In the genomic region with DNA sequence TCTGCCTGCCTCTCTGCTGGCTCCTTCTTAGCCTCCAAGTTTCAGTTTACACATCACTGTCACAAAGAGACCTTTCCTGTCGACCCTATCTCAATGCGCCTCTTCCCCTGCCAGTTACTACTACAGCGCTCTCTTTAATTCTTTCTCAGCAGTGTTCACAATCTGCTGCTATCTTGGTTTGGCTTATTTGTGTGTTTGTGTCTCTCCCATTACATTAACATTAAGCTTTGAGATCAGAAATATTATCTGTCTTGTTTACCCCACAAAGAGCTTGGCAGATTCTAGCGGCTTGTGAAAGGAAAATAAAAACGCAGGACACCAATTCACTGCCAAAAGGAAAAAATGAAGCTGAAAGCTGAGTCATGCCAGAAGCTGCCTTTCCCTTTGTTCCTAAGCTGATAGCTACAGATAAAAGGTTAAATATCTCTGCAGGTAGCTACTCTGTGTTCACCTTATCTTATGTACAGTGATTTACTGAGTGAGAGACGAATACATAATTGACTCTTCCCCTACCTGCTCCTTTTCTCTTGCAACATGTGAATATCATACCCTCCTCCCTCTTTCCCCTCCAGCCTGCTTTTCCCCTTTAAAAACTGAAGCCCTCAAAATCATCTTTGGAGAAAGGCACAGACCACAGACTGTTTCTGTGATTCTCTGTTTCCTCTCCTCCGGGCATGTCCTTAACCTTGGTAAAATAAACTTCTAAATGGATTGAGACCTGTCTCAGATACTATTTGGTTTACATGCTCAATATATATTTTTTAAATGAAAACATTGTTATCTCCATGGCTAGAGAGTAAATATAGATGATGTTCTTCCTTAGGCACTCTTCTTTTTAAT, we compare ENCODE assay signal across 13 cellular contexts. TPM values are rescaled to one million over a fixed set of nuclear protein-coding genes. Genes with fewer than 3 reads are reported as not detected.
DNase-seq lines count a peak whose midpoint lies in the region; ATAC-seq and TF ChIP-seq lines count a peak whose summit lies in the region.
"Had no signal": no experiment of that assay in that cellular context is flagged by ENCODE, and none has a peak within 500 bp of the region (broad histone marks: within the 10 kb centered on the region; RNA-seq: fewer than 3 reads in every experiment).

No MANE protein-coding gene starts in this region.

- H3K36me3 ChIP-seq in SK-N-SH (replicated peaks in 1 of 2; ENCODE audit: control insufficient read depth in 1 of 2, insufficient read depth in 2 of 2, low read length in 1 of 2) (no peaks in the 10 kb centered on the region), testis (ENCODE audit: low read depth, missing control alignments) (no peaks in the 10 kb centered on the region)

- POLR2A ChIA-PET in SK-N-SH (lab: Yijun Ruan, JAX) = no interaction called here

- H3K9ac ChIP-seq in SK-N-SH = no peak overlapping the region; the same call in 1 of the 2 replicates

- H3K4me3 ChIP-seq in SK-N-SH (ENCODE audit: low read depth in 2 of 2, low read length in 1 of 2) = no peak overlapping the region
- H3K4me3 ChIP-seq in testis = no peak overlapping the region
- H3K4me3 ChIP-seq: psoas muscle had no signal

- H3K27ac ChIP-seq in SK-N-SH (ENCODE audit: low read depth in 2 of 2, low read length in 1 of 2) (peak overlapping the region; percentile 6 to 79; a peak in 3 of 4 replicates), foreskin keratinocyte (peak overlapping the region; percentile 50), testis (no peak overlapping the region)
- H3K27ac ChIP-seq: psoas muscle had no signal

- TF ChIP-seq POLR2A in testis (IDR thresholded peaks at IDR 0.05) = no peak

- 38% methylated on average over 7 of the region's 7 CpGs for WGBS in SK-N-SH (ENCODE audit: low lambda C conversion rate)
- WGBS in testis, 2 donors = 21 to 28% methylated on average over 7 of the region's 7 CpGs

- H3K27me3 ChIP-seq in SK-N-SH (ENCODE audit: insufficient read depth) (peaks cover 7% of the 10 kb centered on the region; the same call in 1 of the 2 replicates), foreskin keratinocyte (no peaks in the 10 kb centered on the region), testis (no peaks in the 10 kb centered on the region)

- no peaks in the 10 kb centered on the region for H3K4me1 ChIP-seq in SK-N-SH (ENCODE audit: control insufficient read depth in 1 of 2, insufficient read depth in 2 of 2, low read depth in 1 of 2, low read length in 1 of 2)
- peaks cover 9% of the 10 kb centered on the region for H3K4me1 ChIP-seq in foreskin keratinocyte
- no peaks in the 10 kb centered on the region for H3K4me1 ChIP-seq in testis

- H3K9me2 ChIP-seq in SK-N-SH = no peaks in the 10 kb centered on the region

- H3K4me2 ChIP-seq in SK-N-SH = peak overlapping the region; percentile 31; the same call in 1 of the 2 replicates

- H3F3A ChIP-seq in SK-N-SH (replicated peaks; ENCODE audit: insufficient read depth) = peaks cover 5% of the 10 kb centered on the region

- TF ChIP-seq CTCF in SK-N-SH (IDR thresholded peaks at IDR 0.05) (no peak), foreskin keratinocyte (conservative IDR thresholded peaks at IDR 0.05) (no peak), testis (IDR thresholded peaks at IDR 0.05) (no peak)

- H3K9me3 ChIP-seq in SK-N-SH (no peaks in the 10 kb centered on the region), testis (no peaks in the 10 kb centered on the region)
- H3K9me3 ChIP-seq: psoas muscle had no signal

- intact Hi-C loops in Right ventricle myocardium superior (cut with DNase I) (no loop called here), cardiac septum (cut with DNase I) (no loop called here), testis (cut with DNase I; ENCODE audit: low total_unique reads) (no loop called here)

- H2AFZ ChIP-seq in SK-N-SH (ENCODE audit: low read depth) = no peak overlapping the region

- no peaks in the 10 kb centered on the region for H3K79me2 ChIP-seq in SK-N-SH (ENCODE audit: insufficient read depth)

- CTCF ChIA-PET in SK-N-SH (lab: Yijun Ruan, JAX) = no interaction called here

- DNase-seq in Right ventricle myocardium superior (no peak), cardiac septum (ENCODE audit: low spot score) (no peak), SK-N-SH (no peak), foreskin keratinocyte (no peak), testis (peak; percentile 13), activated gamma-delta T cell (lab: John Stamatoyannopoulos, UW) (no peak), NOMO-1 treated with dmso at 0.1 percent for 144 hours (lab: John Stamatoyannopoulos, UW; ENCODE audit: unreplicated experiment) (no peak), T-helper 9 cell (no peak)
- DNase-seq: activated B cell treated with CpG ODN at 0.5 μM for 24 hours; activated effector memory CD4-positive, alpha-beta T cell treated with Interleukin-2 at 50 U/mL for 16 hours; C1 segment of cervical spinal cord; KG1; psoas muscle had no signal

- TF ChIP-seq EP300 in SK-N-SH (IDR thresholded peaks at IDR 0.05; ENCODE audit: borderline replicate concordance in 1 of 2, low read depth in 1 of 2, low read length in 1 of 2) = no peak

- TF ChIP-seq RAD21 in SK-N-SH (IDR thresholded peaks at IDR 0.05; ENCODE audit: low read length) = no peak

- no peaks in the 10 kb centered on the region for H4K20me1 ChIP-seq in SK-N-SH (ENCODE audit: insufficient read depth)

- ATAC-seq in Right ventricle myocardium superior (ENCODE audit: poor library complexity) (peak; percentile 60), foreskin keratinocyte (no peak)
- ATAC-seq: psoas muscle had no signal

TF ChIP-seq in SK-N-SH, 30 proteins besides CTCF, POLR2A, EP300 and RAD21:
- TF ChIP-seq PBX3 (IDR thresholded peaks at IDR 0.05) (no peak), FOXM1 (IDR thresholded peaks at IDR 0.05; ENCODE audit: low read depth) (no peak), FOSL2 (IDR thresholded peaks at IDR 0.05; ENCODE audit: borderline replicate concordance, low read depth) (peak; percentile 40; the same call in 1 of the 2 replicates), TAF1 (IDR thresholded peaks at IDR 0.05; ENCODE audit: borderline replicate concordance, low read depth, low read length) (no peak), JUND (IDR thresholded peaks at IDR 0.05) (no peak), TCF12 (IDR thresholded peaks at IDR 0.05) (peak; percentile 20; the same call in 1 of the 2 replicates), NFIC (IDR thresholded peaks at IDR 0.05; ENCODE audit: borderline replicate concordance) (peak; percentile 20; the same call in 1 of the 2 replicates), FOXJ3 (CRISPR knock-in tag; IDR thresholded peaks at IDR 0.05) (no peak)
- TF ChIP-seq, protein P1, sequence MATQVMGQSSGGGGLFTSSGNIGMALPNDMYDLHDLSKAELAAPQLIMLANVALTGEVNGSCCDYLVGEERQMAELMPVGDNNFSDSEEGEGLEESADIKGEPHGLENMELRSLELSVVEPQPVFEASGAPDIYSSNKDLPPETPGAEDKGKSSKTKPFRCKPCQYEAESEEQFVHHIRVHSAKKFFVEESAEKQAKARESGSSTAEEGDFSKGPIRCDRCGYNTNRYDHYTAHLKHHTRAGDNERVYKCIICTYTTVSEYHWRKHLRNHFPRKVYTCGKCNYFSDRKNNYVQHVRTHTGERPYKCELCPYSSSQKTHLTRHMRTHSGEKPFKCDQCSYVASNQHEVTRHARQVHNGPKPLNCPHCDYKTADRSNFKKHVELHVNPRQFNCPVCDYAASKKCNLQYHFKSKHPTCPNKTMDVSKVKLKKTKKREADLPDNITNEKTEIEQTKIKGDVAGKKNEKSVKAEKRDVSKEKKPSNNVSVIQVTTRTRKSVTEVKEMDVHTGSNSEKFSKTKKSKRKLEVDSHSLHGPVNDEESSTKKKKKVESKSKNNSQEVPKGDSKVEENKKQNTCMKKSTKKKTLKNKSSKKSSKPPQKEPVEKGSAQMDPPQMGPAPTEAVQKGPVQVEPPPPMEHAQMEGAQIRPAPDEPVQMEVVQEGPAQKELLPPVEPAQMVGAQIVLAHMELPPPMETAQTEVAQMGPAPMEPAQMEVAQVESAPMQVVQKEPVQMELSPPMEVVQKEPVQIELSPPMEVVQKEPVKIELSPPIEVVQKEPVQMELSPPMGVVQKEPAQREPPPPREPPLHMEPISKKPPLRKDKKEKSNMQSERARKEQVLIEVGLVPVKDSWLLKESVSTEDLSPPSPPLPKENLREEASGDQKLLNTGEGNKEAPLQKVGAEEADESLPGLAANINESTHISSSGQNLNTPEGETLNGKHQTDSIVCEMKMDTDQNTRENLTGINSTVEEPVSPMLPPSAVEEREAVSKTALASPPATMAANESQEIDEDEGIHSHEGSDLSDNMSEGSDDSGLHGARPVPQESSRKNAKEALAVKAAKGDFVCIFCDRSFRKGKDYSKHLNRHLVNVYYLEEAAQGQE (IDR thresholded peaks at IDR 0.05; ENCODE audit: low read depth, low read length) = no peak

RNA-seq across cellular contexts. Expression of gene SLC9A7, which starts 19.3 kb away (rescaled TPM):
- 4.4 TPM for total RNA-seq in Right ventricle myocardium superior
- 1.0 TPM for total RNA-seq in cardiac septum
- 10.3 and 10.5 TPM in 2 replicates for polyA plus RNA-seq in SK-N-SH (2012; rRNA removed)
- 6.4 and 8.5 TPM in 2 replicates for polyA plus RNA-seq in SK-N-SH (2012; cell fraction: cytosol; rRNA removed)
- 15.2 and 17.4 TPM in 2 replicates for polyA plus RNA-seq in SK-N-SH (2012; cell fraction: nucleus; rRNA removed)
- total RNA-seq in foreskin keratinocyte = 12.5 and 15.8 TPM in 2 replicates
- 2.8 and 3.0 TPM in 2 replicates for polyA plus RNA-seq in foreskin keratinocyte
- 1 to 10 TPM; 7.4 to 8.1 TPM for total RNA-seq in testis
- 2.6 TPM for polyA plus RNA-seq in testis (ENCODE audit: insufficient read depth, low read depth, low replicate concordance)

RNA-seq across cellular contexts. Expression of gene RP2, which starts 58.7 kb away (rescaled TPM):
- total RNA-seq in Right ventricle myocardium superior = 2.8 TPM
- total RNA-seq in cardiac septum = 3.4 TPM
- 4.5 and 6.3 TPM in 2 replicates for polyA plus RNA-seq in SK-N-SH (2012; rRNA removed)
- 7.9 and 8.1 TPM in 2 replicates for polyA plus RNA-seq in SK-N-SH (2012; cell fraction: cytosol; rRNA removed)
- 1.6 and 3.5 TPM in 2 replicates for polyA plus RNA-seq in SK-N-SH (2012; cell fraction: nucleus; rRNA removed)
- 13.2 and 14.1 TPM in 2 replicates for total RNA-seq in foreskin keratinocyte
- polyA plus RNA-seq in foreskin keratinocyte = 3.2 and 4.1 TPM in 2 replicates
- 1 to 10 TPM; 6.1 to 6.6 TPM for total RNA-seq in testis
- 7.8 TPM for polyA plus RNA-seq in testis (ENCODE audit: insufficient read depth, low read depth, low replicate concordance)

Comparison
In these comparisons a context has a peak if more than half of its experiments do, and no peak if none do; other contexts are left out.
1. H3K27ac ChIP-seq: peak in SK-N-SH (2 of 2) and foreskin keratinocyte (single experiment); none in testis (0 of 2).